11 cellular contexts compared by ENCODE assay signal in genomic region chr14:28695109-28695508, GRCh38.
"Had no signal": no experiment of that assay in that cellular context is flagged by ENCODE, and none has a peak within 500 bp of the region (broad histone marks: within the 10 kb centered on the region; RNA-seq: fewer than 3 reads in every experiment).

No MANE protein-coding gene starts in this region.

- H3K9me3 ChIP-seq: HAP-1 had no signal

- DNase-seq: GM23248, GOT3, H7, H9, HCEC 1CT, HFFc6 had no signal

- H3K9ac ChIP-seq: GM23248 had no signal

- H3K4me3 ChIP-seq: GM23248, GM23338, HAP-1 had no signal

- H3K36me3 ChIP-seq: HAP-1 had no signal

- H3K4me1 ChIP-seq: HAP-1 had no signal

- ATAC-seq: GM23338, HCT116 had no signal

- FAIRE-seq: H1, H54 had no signal

- H2AFZ ChIP-seq: GM23248, GM23338 had no signal

- H3K27ac ChIP-seq: GM23248 had no signal

- H3K4me2 ChIP-seq: GM23338 had no signal
